ENCODE assay signal across 8 cellular contexts in the genomic region with DNA sequence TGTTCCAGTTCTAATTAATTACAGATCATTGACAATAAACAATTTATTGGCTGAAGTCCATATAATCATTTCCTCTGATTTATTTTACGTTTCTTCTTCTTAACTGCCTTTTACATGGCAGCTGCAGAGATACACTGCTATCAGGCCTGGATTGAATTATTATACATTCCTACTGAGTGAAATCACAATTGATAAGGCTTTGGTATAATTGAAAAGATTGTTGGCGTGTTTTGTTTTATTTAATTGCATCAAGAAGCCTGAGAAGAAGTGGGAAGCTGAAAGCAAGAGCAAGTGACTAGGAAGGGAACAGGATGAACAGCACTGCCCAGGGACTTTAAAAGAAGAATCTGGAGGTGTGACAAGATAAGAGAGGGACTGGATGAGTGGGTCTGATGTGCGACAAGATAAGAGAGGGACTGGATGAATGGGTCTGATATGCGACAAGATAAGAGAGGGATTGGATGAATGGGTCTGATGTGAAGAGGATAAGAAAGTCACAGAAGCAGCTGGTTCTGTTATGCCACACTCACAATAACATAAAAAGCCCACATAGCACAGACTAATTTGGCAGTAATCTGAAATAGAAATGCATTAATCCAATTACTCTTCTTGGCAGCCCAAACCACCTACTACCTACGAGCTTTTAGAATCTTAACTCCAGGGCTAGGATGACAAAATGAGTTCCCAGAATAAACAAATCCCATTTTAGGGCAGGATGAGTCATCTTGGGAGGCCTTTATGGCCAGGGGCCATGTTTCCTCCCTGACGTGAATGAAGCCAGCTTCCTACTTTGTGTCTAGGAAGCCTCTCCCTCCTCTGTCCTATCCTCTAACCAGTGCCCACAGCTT.
DNase-seq lines count a peak whose midpoint lies in the region; ATAC-seq and TF ChIP-seq lines count a peak whose summit lies in the region.

No MANE protein-coding gene starts in this region.

- no peaks in the 10 kb centered on the region for H3K36me3 ChIP-seq in Panc1 (ENCODE audit: control insufficient read depth, insufficient read depth, low read length)

- no peak overlapping the region for H3K27ac ChIP-seq in Panc1 (ENCODE audit: low read length)

- CTCF ChIA-PET in Panc1 (lab: Charles Lee), result no interaction called here

- no peaks in the 10 kb centered on the region for H3K4me1 ChIP-seq in Panc1 (ENCODE audit: control insufficient read depth, insufficient read depth, low read length)

- BruUV-seq in Panc1 (replicated peaks; lab: Mats Ljungman, UMichigan), result no TSS peak

- POLR2A ChIA-PET in Panc1 (lab: Charles Lee), result no interaction called here

- TF ChIP-seq CTCF in Panc1 (IDR thresholded peaks at IDR 0.05) (no peak), fibroblast of villous mesenchyme (IDR thresholded peaks at IDR 0.05; ENCODE audit: insufficient read depth, low read depth, low read length) (no peak)

- DNase-seq in GM03348 (ENCODE audit: low spot score), result peak; percentile 81
- peak; percentile 20 for DNase-seq in Panc1 (ENCODE audit: low read depth, low spot score)
- peak; percentile 91 for DNase-seq in fibroblast of villous mesenchyme (ENCODE audit: low read depth)
- peak; percentile 80 for DNase-seq in renal cortical epithelial cell (ENCODE audit: low read depth)
- DNase-seq in activated T-cell treated with anti-CD3 and anti-CD28 coated beads, Interleukin-2, amount 50 U/mL, for 48 hours, result no peak
- no peak for DNase-seq in OCI-M2 (lab: John Stamatoyannopoulos, UW; ENCODE audit: unreplicated experiment)

- intact Hi-C loops in Panc1 (cut with micrococcal nuclease; ENCODE audit: unreplicated experiment), result no loop called here

- H3K4me3 ChIP-seq in Panc1 (ENCODE audit: low read depth in 2 of 2, low read length in 2 of 2) (no peak overlapping the region), fibroblast of villous mesenchyme (ENCODE audit: low read depth, low read length) (no peak overlapping the region)

- H3K27me3 ChIP-seq in Panc1 (ENCODE audit: control insufficient read depth, insufficient read depth, low read length), result no peaks in the 10 kb centered on the region

- ATAC-seq in Panc1, result peak; percentile 51; the same call in 1 of the 2 replicates
- ATAC-seq in HG03378 (IDR thresholded peaks at IDR 0.05; ENCODE audit: unreplicated experiment), result no peak
- ATAC-seq in GM18867 (IDR thresholded peaks at IDR 0.05; ENCODE audit: unreplicated experiment), result no peak

- in situ Hi-C loops in Panc1 (cut with HindIII; ENCODE audit: low pct_unique_long_range_greater_than_20kb, low sequenced_read_pairs), result no loop called here

- no peaks in the 10 kb centered on the region for H3K9me3 ChIP-seq in Panc1 (ENCODE audit: control insufficient read depth, insufficient read depth, low read depth, low read length)

Comparison
In these comparisons a context has a peak if more than half of its experiments do, and no peak if none do; other contexts are left out.
1. DNase-seq: peak in GM03348 (single experiment), Panc1 (single experiment), fibroblast of villous mesenchyme (single experiment) and renal cortical epithelial cell (single experiment); none in activated T-cell treated with anti-CD3 and anti-CD28 coated beads, Interleukin-2, amount 50 U/mL, for 48 hours (0 of 2) and OCI-M2 (single experiment).